ENCODE assay signal across 9 cellular contexts in genomic region chr6:37589198-37589597, GRCh38.
"Had no signal": no experiment of that assay in that cellular context is flagged by ENCODE, and none has a peak within 500 bp of the region (broad histone marks: within the 10 kb centered on the region; RNA-seq: fewer than 3 reads in every experiment).

No MANE protein-coding gene starts in this region.

- H3K9ac ChIP-seq: KMS-11 had no signal

- H3K4me3 ChIP-seq: GM23338, HAP-1 had no signal

- H3K4me1 ChIP-seq: HAP-1 had no signal

- H3K4me3 Mint-ChIP-seq: GM23338 had no signal

- H3K27ac ChIP-seq: KMS-11 had no signal

- H3K9me3 Mint-ChIP-seq: GM23338 had no signal

- H3K4me2 ChIP-seq: KMS-11 had no signal

- H3K27ac Mint-ChIP-seq: GM23338 had no signal

- DNase-seq: H7, IMR-90, Karpas-422, KBM-7 had no signal

- ATAC-seq: GM23338, HCT116 had no signal

- H3K36me3 ChIP-seq: HAP-1 had no signal

- FAIRE-seq: HTR-8/SVneo had no signal

- H3K9me3 ChIP-seq: HAP-1 had no signal
